ENCODE assay signal across 22 cellular contexts in genomic region chr11:120536091-120536796, GRCh38. TPM values are rescaled to one million over a fixed set of nuclear protein-coding genes. Genes with fewer than 3 reads are reported as not detected.
"Had no signal": no experiment of that assay in that cellular context is flagged by ENCODE, and none has a peak within 500 bp of the region (broad histone marks: within the 10 kb centered on the region; RNA-seq: fewer than 3 reads in every experiment).

No MANE protein-coding gene starts in this region.

- H3K9me3 ChIP-seq: SK-N-SH had no signal

- DNase-seq: IMR-90, Kasumi-1, MM.1S, NCI-H1092 treated with DMSO at 0.1 percent for 48 hours, NCI-H1436, NCI-H187, NCI-H2029, NCI-H2081 treated with DMSO at 0.1 percent for 48 hours, NCI-H2227 treated with DMSO at 0.1 percent for 48 hours, NCI-H510A, NCI-H524 treated with DMSO at 0.1 percent for 48 hours, NCI-H69, NCI-H774, RPMI8226, SHP77, SK-N-SH, SW 1271, T-cell had no signal

- H3K4me2 ChIP-seq: KMS-11, SK-N-SH had no signal

- H3K27ac ChIP-seq: KMS-11 had no signal

- H3K9ac ChIP-seq: KMS-11, SK-N-SH had no signal

- ATAC-seq: T-cell had no signal

- FAIRE-seq: RCC 7860 had no signal

RNA-seq across cellular contexts. Expression of gene GRIK4, which starts 24.7 kb away (rescaled TPM):
- total RNA-seq: HT-29, SK-MEL-5 had no signal
